26 cellular contexts compared by ENCODE assay signal in the genomic region with DNA sequence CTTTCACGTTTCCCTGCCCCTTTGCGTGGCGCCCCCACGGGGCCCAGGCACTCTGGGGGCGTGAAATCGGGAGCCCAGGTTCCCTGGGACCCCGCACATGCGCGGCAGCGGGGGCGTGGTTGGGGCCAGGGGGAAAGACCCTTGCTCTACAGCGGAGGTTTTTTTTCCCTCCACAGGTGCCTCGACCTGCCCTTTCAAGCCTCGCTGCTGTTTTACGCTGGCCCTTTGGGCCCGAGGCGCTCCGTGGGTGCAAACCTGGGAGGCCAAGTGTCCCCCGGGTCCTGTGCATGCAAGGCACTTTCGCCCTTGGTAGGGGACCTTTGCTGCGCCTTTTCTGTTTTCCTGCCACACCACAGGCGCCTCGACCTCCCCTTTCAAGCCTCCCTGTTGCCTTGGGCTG.
"Had no signal": no experiment of that assay in that cellular context is flagged by ENCODE, and none has a peak within 500 bp of the region (broad histone marks: within the 10 kb centered on the region; RNA-seq: fewer than 3 reads in every experiment).

No MANE protein-coding gene starts in this region.

- H3K9ac ChIP-seq: neural progenitor cell, parathyroid adenoma had no signal

- H3K36me3 ChIP-seq: neural progenitor cell, ovary, right lobe of liver, sigmoid colon, stomach, thoracic aorta, thyroid gland, tibial nerve, upper lobe of left lung, vagina had no signal

- H3K4me2 ChIP-seq: neural progenitor cell had no signal

- H3K27me3 ChIP-seq: neural progenitor cell, ovary, right lobe of liver, thyroid gland, tibial nerve, upper lobe of left lung, vagina had no signal

- FAIRE-seq: small intestine, urothelium cell line had no signal

- H3K9me3 ChIP-seq: ovary, psoas muscle, right lobe of liver, thoracic aorta, thyroid gland had no signal

- H3K79me2 ChIP-seq: parathyroid adenoma had no signal

- H3K27ac ChIP-seq: neural progenitor cell, ovary, parathyroid adenoma, psoas muscle, right lobe of liver, sigmoid colon, stomach, thoracic aorta, thyroid gland, tibial nerve, upper lobe of left lung, vagina had no signal

- H3K4me1 ChIP-seq: neural progenitor cell, parathyroid adenoma, psoas muscle, right lobe of liver, sigmoid colon, stomach, thyroid gland, tibial nerve, upper lobe of left lung, vagina had no signal

- H3K4me3 ChIP-seq: neural progenitor cell, ovary, psoas muscle, right lobe of liver, sigmoid colon, stomach, thoracic aorta, thyroid gland, tibial nerve, upper lobe of left lung, vagina had no signal

- ATAC-seq: natural killer cell; psoas muscle; right cardiac atrium; right lobe of liver; stimulated activated effector memory CD8-positive, alpha-beta T cell treated with anti-CD3 and anti-CD28 coated beads, Interleukin-12 subunit alpha, Interleukin-12 subunit beta, amount 100 ng/mL, for 72 hours; stimulated activated naive B cell treated with anti-CD40 and anti-IgM and Interleukin-4, amounts not matched to agents 10 μg/mL and 1 μg/mL and 100 μg/mL, for 72 hours had no signal

- DNase-seq: natural killer cell; occipital lobe; ovary; posterior cingulate gyrus; psoas muscle; right cardiac atrium; right lobe of liver; sigmoid colon; small intestine; stimulated activated CD4-positive, alpha-beta T cell treated with anti-CD3 and anti-CD28 coated beads, Interleukin-15, amount 100 ng/mL, for 24 hours; stimulated activated CD4-positive, alpha-beta T cell treated with anti-CD3 and anti-CD28 coated beads, Interleukin-2, amount 100 ng/mL, for 24 hours; stimulated activated CD4-positive, alpha-beta T cell treated with anti-CD3 and anti-CD28 coated beads, Interleukin-2, amount 100 ng/mL, for 48 hours; stimulated activated CD4-positive, alpha-beta T cell treated with anti-CD3 and anti-CD28 coated beads, Interleukin-4, amount 100 ng/mL, for 24 hours; stimulated activated naive B cell treated with anti-CD40 and anti-IgM and Interleukin-4, amounts not matched to agents 10 μg/mL and 1 μg/mL and 100 μg/mL, for 72 hours; stimulated activated naive CD4-positive, alpha-beta T cell treated with Interleukin-2 at 50 U/mL for 16 hours; stomach; thyroid gland; trophoblast cell; upper lobe of left lung had no signal

- H2AFZ ChIP-seq: neural progenitor cell, parathyroid adenoma had no signal
